ENCODE assay signal across 7 cellular contexts in genomic region chr19:5183616-5184015, GRCh38.
"Had no signal": no experiment of that assay in that cellular context is flagged by ENCODE, and none has a peak within 500 bp of the region (broad histone marks: within the 10 kb centered on the region; RNA-seq: fewer than 3 reads in every experiment).

No MANE protein-coding gene starts in this region.

- ATAC-seq: GM23338 had no signal

- H3K27ac Mint-ChIP-seq: GM23338, H9 had no signal

- H3K4me3 Mint-ChIP-seq: GM23338, H9 had no signal

- FAIRE-seq: H1, H54, HTR-8/SVneo had no signal

- H3K4me3 ChIP-seq: GM23338 had no signal

- DNase-seq: H9, HCEC 1CT, IMR-90 had no signal

- H3K9me3 Mint-ChIP-seq: GM23338 had no signal
